ENCODE assay signal across 15 cellular contexts in the genomic region with DNA sequence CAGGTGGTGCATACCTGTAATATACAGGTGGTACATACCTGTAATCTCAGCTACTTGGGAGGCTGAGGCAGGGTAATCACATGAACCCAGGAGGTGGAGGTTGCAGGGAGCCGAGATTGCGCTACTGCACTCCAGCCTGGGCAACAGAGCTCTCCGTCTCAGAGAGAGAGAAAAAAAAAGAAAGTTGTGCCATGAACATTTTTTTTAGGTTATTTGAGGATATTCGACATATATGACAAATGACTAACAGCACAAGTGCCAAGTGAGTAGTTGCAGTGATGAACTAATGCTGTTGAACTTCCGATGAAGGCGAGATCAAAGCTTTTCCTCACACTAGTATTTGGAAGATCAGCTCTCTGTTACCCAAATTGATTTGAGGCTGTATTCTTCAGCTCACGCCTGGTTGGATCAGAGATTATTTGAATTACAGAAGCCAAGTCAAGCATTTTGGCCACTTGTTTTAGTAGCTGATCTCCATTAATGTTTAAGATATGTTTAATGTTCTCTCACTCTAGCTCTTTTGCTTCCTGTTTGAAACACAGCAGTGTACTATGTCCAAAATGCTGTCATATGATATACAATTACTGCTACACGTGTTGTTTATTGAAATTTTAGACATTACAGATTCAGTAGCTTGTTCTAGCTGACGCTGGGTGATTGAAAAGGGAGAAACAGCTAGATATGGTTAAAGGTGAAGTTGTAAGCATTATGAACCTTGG. TPM values are rescaled to one million over a fixed set of nuclear protein-coding genes. Genes with fewer than 3 reads are reported as not detected.
DNase-seq lines count a peak whose midpoint lies in the region; TF ChIP-seq lines count a peak whose summit lies in the region.
"Had no signal": no experiment of that assay in that cellular context is flagged by ENCODE, and none has a peak within 500 bp of the region (broad histone marks: within the 10 kb centered on the region; RNA-seq: fewer than 3 reads in every experiment).

No MANE protein-coding gene starts in this region.

- H3K4me2 ChIP-seq in GM23248 (ENCODE audit: unreplicated experiment) (peak overlapping the region; percentile 61), OCI-LY7 (ENCODE audit: low read length) (no peak overlapping the region)

- CTCF ChIA-PET in OCI-LY7 (lab: Charles Lee; ENCODE audit: unreplicated experiment) = no interaction called here

- no peak overlapping the region for H2AFZ ChIP-seq in GM23248
- H2AFZ ChIP-seq in OCI-LY7 (ENCODE audit: low read length) = no peak overlapping the region

- TF ChIP-seq CTCF in OCI-LY7 (conservative IDR thresholded peaks at IDR 0.05; ENCODE audit: low read length) = no peak

- POLR2A ChIA-PET in OCI-LY7 (lab: Charles Lee) = interaction anchor here (0.6 kb wide), 2 partner anchors 113 to 345 kb away, joined by 3 to 4 read pairs; no protein-coding TSS in a partner anchor

- peaks cover 8% of the 10 kb centered on the region for H4K20me1 ChIP-seq in GM23248 (ENCODE audit: insufficient read depth)
- H4K20me1 ChIP-seq in OCI-LY7 (ENCODE audit: insufficient read depth, low read length) = peaks cover 23% of the 10 kb centered on the region; the same call in 1 of the 2 replicates

- no peaks in the 10 kb centered on the region for H3K9me3 ChIP-seq in GM23248 (ENCODE audit: low read depth)
- no peaks in the 10 kb centered on the region for H3K9me3 ChIP-seq in OCI-LY7 (ENCODE audit: low read length)
- H3K9me3 ChIP-seq: thyroid gland had no signal

- intact Hi-C loops in OCI-LY7 (cut with micrococcal nuclease; ENCODE audit: unreplicated experiment) = no loop called here

- peak; percentile 77 for DNase-seq in GM23248
- peak; percentile 79 for DNase-seq in RKO (ENCODE audit: low spot score)
- peak; percentile 26 for DNase-seq in retina
- DNase-seq in SIG-M5 (lab: John Stamatoyannopoulos, UW) = no peak
- DNase-seq in AG20443 (ENCODE audit: low spot score) = no peak
- no peak for DNase-seq in NCI-H2196 (lab: John Stamatoyannopoulos, UW; ENCODE audit: unreplicated experiment)
- DNase-seq in OCI-LY7 (ENCODE audit: low spot score) = no peak
- DNase-seq: amygdala, GF-D8, naive B cell, NCI-H1105, NCI-H510A, right cardiac atrium, thyroid gland had no signal

- in situ Hi-C loops in GM23248 (cut with MboI) = no loop called here

- no peak overlapping the region for H3K9ac ChIP-seq in GM23248

- H3K27ac ChIP-seq in GM23248 (peak overlapping the region; percentile 38), cingulate gyrus (ENCODE audit: low read depth, low read length) (peak overlapping the region; percentile 91), OCI-LY7 (ENCODE audit: low read depth, low read length, poor library complexity, severe bottlenecking) (no peak overlapping the region)
- H3K27ac ChIP-seq: thyroid gland had no signal

- H3K79me2 ChIP-seq in GM23248 (ENCODE audit: insufficient read depth) (peaks cover 95% of the 10 kb centered on the region), OCI-LY7 (ENCODE audit: insufficient read depth, low read depth, low read length) (peaks cover 77% of the 10 kb centered on the region; the same call in 1 of the 2 replicates)

- H3K4me3 ChIP-seq in GM23248 (no peak overlapping the region), OCI-LY7 (ENCODE audit: low read depth, low read length, poor library complexity, severe bottlenecking) (no peak overlapping the region)
- H3K4me3 ChIP-seq: thyroid gland had no signal

- no peaks in the 10 kb centered on the region for H3K27me3 ChIP-seq in GM23248 (replicated peaks; ENCODE audit: insufficient read depth)
- H3K27me3 ChIP-seq: thyroid gland had no signal

- no peaks in the 10 kb centered on the region for H3K9me2 ChIP-seq in GM23248 (ENCODE audit: insufficient read depth)
- no peaks in the 10 kb centered on the region for H3K9me2 ChIP-seq in OCI-LY7 (ENCODE audit: insufficient read depth, low read length)

- H3K4me1 ChIP-seq in GM23248 (ENCODE audit: insufficient read depth) (peaks cover 46% of the 10 kb centered on the region), OCI-LY7 (ENCODE audit: insufficient read depth, low read length, poor library complexity, severe bottlenecking) (peaks cover 25% of the 10 kb centered on the region)

- peaks cover 30% of the 10 kb centered on the region for H3F3A ChIP-seq in GM23248 (ENCODE audit: insufficient read depth)

- WGBS in GM23248 (ENCODE audit: low coverage in 1 of 2, low lambda C conversion rate in 2 of 2, missing lambda C conversion rate in 2 of 2), 2 experiments = 54 to 55% methylated on average over 9 of the region's 9 CpGs

- H3K36me3 ChIP-seq in GM23248 (ENCODE audit: low read depth) = no peaks in the 10 kb centered on the region
- peaks cover 4% of the 10 kb centered on the region; the same call in 1 of the 2 replicates for H3K36me3 ChIP-seq in OCI-LY7 (ENCODE audit: insufficient read depth, low read length)
- H3K36me3 ChIP-seq: thyroid gland had no signal

- BruUV-seq in OCI-LY7 (replicated peaks; lab: Mats Ljungman, UMichigan) = no TSS peak

RNA-seq across cellular contexts. Expression of a gene that starts 43.4 kb away (rescaled TPM):
- 15.1 and 16.6 TPM in 2 replicates for total RNA-seq in GM23248 (2014; rRNA removed; shearing (Covaris generic))
- 24.9 and 26.2 TPM in 2 replicates for polyA plus RNA-seq in GM23248 (2016; fragmentation: Nextera tagmentation; extraction: Ambion mirVana)
- total RNA-seq in OCI-LY7 (2014; rRNA removed; shearing (Covaris generic)) = 13.3 and 18.0 TPM in 2 replicates
- 31.0 and 40.6 TPM in 2 replicates for total RNA-seq in OCI-LY7 (2022)

Comparison
In these comparisons a context has a peak if more than half of its experiments do, and no peak if none do; other contexts are left out.
1. DNase-seq: peak in GM23248 (single experiment), RKO (single experiment) and retina (single experiment); none in SIG-M5 (single experiment), AG20443 (single experiment), NCI-H2196 (single experiment) and OCI-LY7 (single experiment).